Comparison of ENCODE assay signal across 2 cellular contexts in the genomic region with DNA sequence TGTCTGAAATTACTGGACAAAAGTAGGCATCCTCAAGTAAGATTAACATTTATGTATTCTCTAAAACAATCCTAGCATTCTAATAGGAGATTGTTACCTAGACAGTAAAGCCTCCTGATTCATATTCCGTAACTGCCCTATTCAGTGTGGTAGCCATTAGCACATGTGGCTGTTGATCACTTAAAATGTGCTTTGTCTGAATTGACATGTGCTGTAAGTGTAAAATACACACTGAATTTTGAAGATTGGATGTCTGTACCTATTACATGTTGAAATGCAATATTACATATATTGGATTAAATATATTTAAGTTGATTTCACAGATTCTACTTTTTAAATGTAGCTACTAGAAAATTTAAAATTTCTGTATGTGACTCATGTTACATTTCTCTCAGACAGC.
TF ChIP-seq lines count a peak whose summit lies in the region.

No MANE protein-coding gene starts in this region.

TF ChIP-seq in HepG2, 621 proteins besides CTCF, POLR2A, EP300 and RAD21:
- TF ChIP-seq, protein P1, sequence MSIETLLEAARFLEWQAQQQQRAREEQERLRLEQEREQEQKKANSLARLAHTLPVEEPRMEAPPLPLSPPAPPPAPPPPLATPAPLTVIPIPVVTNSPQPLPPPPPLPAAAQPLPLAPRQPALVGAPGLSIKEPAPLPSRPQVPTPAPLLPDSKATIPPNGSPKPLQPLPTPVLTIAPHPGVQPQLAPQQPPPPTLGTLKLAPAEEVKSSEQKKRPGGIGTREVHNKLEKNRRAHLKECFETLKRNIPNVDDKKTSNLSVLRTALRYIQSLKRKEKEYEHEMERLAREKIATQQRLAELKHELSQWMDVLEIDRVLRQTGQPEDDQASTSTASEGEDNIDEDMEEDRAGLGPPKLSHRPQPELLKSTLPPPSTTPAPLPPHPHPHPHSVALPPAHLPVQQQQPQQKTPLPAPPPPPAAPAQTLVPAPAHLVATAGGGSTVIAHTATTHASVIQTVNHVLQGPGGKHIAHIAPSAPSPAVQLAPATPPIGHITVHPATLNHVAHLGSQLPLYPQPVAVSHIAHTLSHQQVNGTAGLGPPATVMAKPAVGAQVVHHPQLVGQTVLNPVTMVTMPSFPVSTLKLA (IDR thresholded peaks at IDR 0.05) = peak; percentile 93
- TF ChIP-seq CBX5 (CRISPR knock-in tag; IDR thresholded peaks at IDR 0.05; ENCODE audit: borderline replicate concordance) = no peak
TF ChIP-seq in HepG2: peak in this region for 1.

TF ChIP-seq in GM12891, 5 proteins besides CTCF, POLR2A, EP300 and RAD21:
- TF ChIP-seq PAX5 (IDR thresholded peaks at IDR 0.05; ENCODE audit: insufficient read depth, low read length, severe bottlenecking) = no peak
- TF ChIP-seq POU2F2 (IDR thresholded peaks at IDR 0.05; ENCODE audit: low read depth, low read length) = no peak
- TF ChIP-seq POLR2AphosphoS5 (IDR thresholded peaks at IDR 0.05; ENCODE audit: low read depth, low read length) = no peak
- no peak for TF ChIP-seq TAF1 (IDR thresholded peaks at IDR 0.05; ENCODE audit: low read depth, low read length)
